7 cellular contexts compared by ENCODE assay signal in genomic region chr3:159828542-159828943, GRCh38. TPM values are rescaled to one million over a fixed set of nuclear protein-coding genes. Genes with fewer than 3 reads are reported as not detected.
DNase-seq lines count a peak whose midpoint lies in the region; ATAC-seq, FAIRE-seq and TF ChIP-seq lines count a peak whose summit lies in the region.

No MANE protein-coding gene starts in this region.

- no peak overlapping the region for H3K4me3 ChIP-seq in GM12875 (ENCODE audit: low read depth, low read length)
- no peak overlapping the region for H3K4me3 ChIP-seq in mucosa of descending colon

- peaks cover 16% of the 10 kb centered on the region for H3K4me1 ChIP-seq in mucosa of descending colon (ENCODE audit: low read depth)

- no peaks in the 10 kb centered on the region for H3K9me3 ChIP-seq in mucosa of descending colon

- no peaks in the 10 kb centered on the region for H3K36me3 ChIP-seq in mucosa of descending colon (ENCODE audit: low read depth)

- FAIRE-seq in colon (lab: Jason Lieb, UNC), result peak; percentile 94

- ATAC-seq in HG03521 (IDR thresholded peaks at IDR 0.05; ENCODE audit: unreplicated experiment) (peak; percentile 32), mucosa of descending colon (peak; percentile 50)

- DNase-seq in NCI-H82 (lab: John Stamatoyannopoulos, UW) (peak; percentile 85), mucosa of descending colon (no peak), NK-92 (lab: John Stamatoyannopoulos, UW; ENCODE audit: unreplicated experiment) (no peak), HuH-7 (ENCODE audit: low spot score) (no peak)

- TF ChIP-seq CTCF in GM12875 (IDR thresholded peaks at IDR 0.05; ENCODE audit: borderline replicate concordance, insufficient read depth, low read depth, low read length) (peak; percentile 27; the same call in 1 of the 2 replicates), mucosa of descending colon (IDR thresholded peaks at IDR 0.05) (no peak)

- intact Hi-C loops in mucosa of descending colon (cut with DNase I, micrococcal nuclease), result loop anchor here (10.0 kb wide), 1 partner anchor 176 kb away; no protein-coding TSS in a partner anchor

RNA-seq across cellular contexts. Expression of gene SCHIP1, which starts 11.1 kb away (rescaled TPM):
- total RNA-seq in mucosa of descending colon, result 10 to 100 TPM in 1 of 3 donors, 1 to 10 TPM in 2; 1.1 to 11.6 (median 1.7) TPM
